In genomic region chr1:199173356-199173755, GRCh38 we compare ENCODE assay signal across 1 cellular context.
TF ChIP-seq lines count a peak whose summit lies in the region.

No MANE protein-coding gene starts in this region.

TF ChIP-seq in GM12878, 131 proteins besides CTCF, POLR2A, EP300 and RAD21 (continued from another document and continues in another):
- TF ChIP-seq ZNF592 (IDR thresholded peaks at IDR 0.05) (no peak), POU2F2 (IDR thresholded peaks at IDR 0.05; ENCODE audit: borderline replicate concordance, low read depth, low read length) (peak; percentile 66; the same call in 1 of the 3 replicates), TBL1XR1 (IDR thresholded peaks at IDR 0.05; ENCODE audit: low read depth, low read length) (0 out of 2 replicates have a peak, but pooled peaks have one; percentile 38), BRCA1 (IDR thresholded peaks at IDR 0.05; ENCODE audit: low read depth, low read length) (no peak), ZBTB4 (CRISPR knock-in tag; IDR thresholded peaks at IDR 0.05) (no peak), HCFC1 (IDR thresholded peaks at IDR 0.05; ENCODE audit: low read length) (no peak), ZNF217 (IDR thresholded peaks at IDR 0.05) (peak; percentile 68; the same call in 1 of the 2 replicates), ZNF24 (IDR thresholded peaks at IDR 0.05) (peak; percentile 74), SREBF2 (IDR thresholded peaks at IDR 0.05; ENCODE audit: low read length) (no peak), KAT2A (conservative IDR thresholded peaks at IDR 0.05; ENCODE audit: control insufficient read depth, low read depth, low read length) (no peak), SPI1 (IDR thresholded peaks at IDR 0.05; ENCODE audit: borderline replicate concordance, insufficient read depth, low read depth, low read length) (peak; percentile 73), KDM1A (IDR thresholded peaks at IDR 0.05; ENCODE audit: borderline replicate concordance) (no peak), CEBPZ (IDR thresholded peaks at IDR 0.05; ENCODE audit: low read depth, low read length) (no peak), TCF12 (IDR thresholded peaks at IDR 0.05; ENCODE audit: low read depth, low read length) (peak; percentile 91), NFIC (IDR thresholded peaks at IDR 0.05; ENCODE audit: low read depth, low read length) (peak; percentile 95), ZNF207 (IDR thresholded peaks at IDR 0.05; ENCODE audit: borderline replicate concordance) (no peak), RCOR1 (conservative IDR thresholded peaks at IDR 0.05; ENCODE audit: low read depth, low read length) (no peak), SIX5 (IDR thresholded peaks at IDR 0.05; ENCODE audit: low read depth, low read length, severe bottlenecking) (no peak), ESRRA (IDR thresholded peaks at IDR 0.05; ENCODE audit: low read length) (no peak), ETV6 (conservative IDR thresholded peaks at IDR 0.05 in 1 of 2, IDR thresholded peaks at IDR 0.05 in 1 of 2; ENCODE audit: borderline replicate concordance in 1 of 2, low read depth in 1 of 2) (peak in 1 of 2 experiments; percentile 85; a peak in 1 of 4 replicates), SUZ12 (IDR thresholded peaks at IDR 0.05; ENCODE audit: unreplicated experiment) (no peak), USF1 (IDR thresholded peaks at IDR 0.05; ENCODE audit: borderline replicate concordance, extremely low read length, insufficient read depth, low read depth, low read length) (no peak), MXI1 (IDR thresholded peaks at IDR 0.05; ENCODE audit: low read depth, low read length) (peak; percentile 55; the same call in 1 of the 2 replicates), BCL3 (IDR thresholded peaks at IDR 0.05; ENCODE audit: borderline replicate concordance, insufficient read depth, low read depth, low read length, poor library complexity, severe bottlenecking) (peak; percentile 90), CUX1 (IDR thresholded peaks at IDR 0.05; ENCODE audit: insufficient replicate concordance, low read depth, low read length) (peak; percentile 92), CBX5 (IDR thresholded peaks at IDR 0.05; ENCODE audit: low read depth) (peak; percentile 58; the same call in 1 of the 2 replicates), CHD2 (IDR thresholded peaks at IDR 0.05; ENCODE audit: borderline replicate concordance, low read depth, low read length) (peak; percentile 41; the same call in 1 of the 2 replicates), HSF1 (IDR thresholded peaks at IDR 0.05; ENCODE audit: low read depth, low read length) (no peak), LARP7 (IDR thresholded peaks at IDR 0.05) (no peak), BACH1 (IDR thresholded peaks at IDR 0.05; ENCODE audit: borderline replicate concordance) (peak; percentile 67; the same call in 1 of the 2 replicates), JUND (IDR thresholded peaks at IDR 0.05; ENCODE audit: low read depth, low read length) (peak; percentile 27; the same call in 1 of the 2 replicates), GATAD2B (conservative IDR thresholded peaks at IDR 0.05; ENCODE audit: low read depth) (peak; percentile 40; the same call in 1 of the 2 replicates), RBBP5 (conservative IDR thresholded peaks at IDR 0.05) (no peak)
